In the genomic region with DNA sequence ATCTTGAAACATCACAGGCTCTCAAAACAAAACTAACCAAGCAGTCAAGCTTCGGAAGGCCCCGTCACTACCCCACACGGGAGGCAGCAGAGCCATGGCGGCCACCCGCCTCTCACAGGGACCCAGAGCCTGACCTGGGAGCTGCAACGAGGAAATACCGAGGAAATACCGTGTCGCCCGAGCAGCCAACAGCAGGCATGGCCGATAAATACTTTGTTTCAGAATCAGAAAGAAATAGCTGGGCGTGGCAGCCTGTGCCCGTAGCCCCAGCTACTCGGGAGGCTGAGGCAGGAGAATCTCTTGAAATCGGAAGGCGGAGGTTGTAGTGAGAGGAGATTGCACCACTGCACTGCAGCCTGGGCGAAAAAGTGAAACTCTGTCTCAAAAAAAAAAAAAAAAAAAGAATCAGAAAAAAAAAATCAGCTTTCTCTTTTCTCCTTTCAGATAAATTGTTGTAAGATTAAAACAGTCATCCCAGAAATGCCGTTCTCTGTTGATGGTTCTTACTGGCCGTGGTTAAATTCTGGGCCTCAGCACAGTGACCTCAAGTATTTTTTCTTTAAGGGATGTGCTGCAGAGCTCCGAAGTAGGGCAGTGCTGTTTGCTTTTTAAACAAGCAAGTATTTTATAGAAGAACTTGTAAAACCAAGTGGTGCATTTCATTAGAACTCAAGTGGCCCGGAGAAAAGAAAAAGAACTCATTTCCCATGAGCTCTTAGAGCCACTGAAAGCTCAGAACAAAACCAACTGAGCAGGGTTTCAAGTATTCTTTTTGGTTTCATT, we compare ENCODE assay signal across 12 cellular contexts. TPM values are rescaled to one million over a fixed set of nuclear protein-coding genes. Genes with fewer than 3 reads are reported as not detected.
A peak's percentile ranks its signal among the peaks of the same experiment; 100 is the strongest.
DNase-seq lines count a peak whose midpoint lies in the region; TF ChIP-seq lines count a peak whose summit lies in the region.
"Had no signal": no experiment of that assay in that cellular context is flagged by ENCODE, and none has a peak within 500 bp of the region (broad histone marks: within the 10 kb centered on the region; RNA-seq: fewer than 3 reads in every experiment).

No MANE protein-coding gene starts in this region.

- H3K9ac ChIP-seq in mucosa of rectum (ENCODE audit: low read depth in 1 of 2, low read length in 2 of 2) = peak overlapping the region; percentile 44 to 49

- H3K27ac ChIP-seq in mucosa of rectum (ENCODE audit: low read depth in 2 of 2, low read length in 2 of 2) = peak overlapping the region; percentile 62 to 70

- TF ChIP-seq CTCF in AG09309 (IDR thresholded peaks at IDR 0.05; ENCODE audit: control insufficient read depth, insufficient read depth, low read depth, low read length, missing control alignments) = no peak

- no peak for DNase-seq in AG09309 (ENCODE audit: low read depth)
- DNase-seq in MG63 = no peak
- peak; percentile 45 for DNase-seq in astrocyte of the hippocampus (ENCODE audit: low read depth, low spot score)
- no peak for DNase-seq in NCI-H2196 treated with DMSO at 0.1 percent for 48 hours (lab: John Stamatoyannopoulos, UW; ENCODE audit: unreplicated experiment)
- DNase-seq in GOT3 (lab: John Stamatoyannopoulos, UW) = no peak
- DNase-seq in HCEC 1CT = no peak
- DNase-seq in NCI-H2171 treated with DMSO at 0.1 percent for 48 hours (lab: John Stamatoyannopoulos, UW) = no peak
- DNase-seq: immature natural killer cell, Kasumi-1, NCI-H510A treated with DMSO at 0.1 percent for 48 hours, SW 1271 had no signal

- H3K27me3 ChIP-seq in MG63 = no peaks in the 10 kb centered on the region
- H3K27me3 ChIP-seq in mucosa of rectum (ENCODE audit: control insufficient read depth in 2 of 2, insufficient read depth in 2 of 2, low read length in 2 of 2) = no peaks in the 10 kb centered on the region

- H3K36me3 ChIP-seq in MG63 (peaks cover 30% of the 10 kb centered on the region), mucosa of rectum (ENCODE audit: control insufficient read depth in 2 of 2, insufficient read depth in 2 of 2, low read length in 2 of 2) (peaks cover 0 to 4% of the 10 kb centered on the region in 2 donors)

- peaks cover 15 to 18% of the 10 kb centered on the region in 2 donors for H3K4me1 ChIP-seq in mucosa of rectum (ENCODE audit: control insufficient read depth in 2 of 2, insufficient read depth in 2 of 2, low read length in 2 of 2)

- H3K4me3 ChIP-seq in AG09309 (ENCODE audit: control insufficient read depth, low read depth, low read length) (peak overlapping the region; percentile 39), MG63 (peak overlapping the region; percentile 38), mucosa of rectum (ENCODE audit: low read length in 2 of 2) (peak overlapping the region; percentile 37 to 69)

- H3K9me3 ChIP-seq in MG63 (peaks cover 13% of the 10 kb centered on the region), mucosa of rectum (ENCODE audit: control insufficient read depth in 2 of 2, low read length in 2 of 2) (no peaks in the 10 kb centered on the region)

RNA-seq across cellular contexts. Expression of gene LMF1, which starts 6.7 kb away (rescaled TPM):
- 8.8 and 11.1 TPM in 2 replicates for total RNA-seq in MG63 (2014; rRNA removed; shearing (Covaris generic); ENCODE audit: low replicate concordance)

RNA-seq across cellular contexts. Expression of gene SOX8, which starts 17.5 kb away (rescaled TPM):
- 0.25 TPM in 1 of 2 replicates, not detected in the other for total RNA-seq in MG63 (2014; rRNA removed; shearing (Covaris generic); ENCODE audit: low replicate concordance)
